ENCODE assay signal across 1 cellular context in the genomic region with DNA sequence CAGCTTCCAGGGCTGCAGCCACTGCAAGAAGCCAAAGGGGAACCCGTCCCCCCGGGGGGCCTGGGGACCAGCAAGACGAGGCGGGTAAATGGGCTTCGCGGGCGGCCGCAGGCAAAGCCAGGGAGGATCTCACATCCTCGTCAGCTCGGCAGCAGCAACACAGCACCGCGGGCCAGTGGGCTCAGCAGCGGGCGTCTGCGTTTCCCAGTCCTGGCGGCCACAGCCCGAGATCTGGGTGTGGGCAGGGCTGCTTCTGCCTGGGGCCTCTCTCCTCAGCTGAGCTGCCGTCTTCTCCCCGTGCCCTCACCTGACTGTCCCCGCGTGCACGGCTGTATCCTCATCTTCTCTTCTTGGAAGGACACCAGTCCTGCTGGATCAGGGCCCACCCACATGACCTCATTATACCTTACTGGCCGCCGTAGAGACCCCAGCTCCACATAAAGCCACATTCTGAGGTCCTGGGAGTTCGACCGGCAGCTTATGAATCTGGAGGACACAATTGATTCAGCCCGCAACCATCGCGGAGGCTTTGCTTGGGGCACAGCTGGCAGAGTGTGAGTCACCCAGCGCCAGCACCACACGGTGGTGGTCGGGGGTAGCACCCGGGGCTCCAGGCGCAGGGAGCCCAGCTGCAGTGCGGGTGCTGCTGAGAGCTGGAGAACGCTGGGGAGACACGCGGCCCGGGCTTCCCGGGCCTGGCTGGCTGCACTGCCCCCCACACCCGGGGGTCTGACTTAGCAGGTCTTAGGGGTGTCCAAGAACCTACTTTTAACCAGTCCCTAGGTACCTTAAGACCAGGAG.
TF ChIP-seq lines count a peak whose summit lies in the region.

No MANE protein-coding gene starts in this region.

TF ChIP-seq in GM23338, 12 proteins besides CTCF, POLR2A, EP300 and RAD21:
- TF ChIP-seq ZNF462 (CRISPR knock-in tag; IDR thresholded peaks at IDR 0.05) (no peak), NANOG (IDR thresholded peaks at IDR 0.05; ENCODE audit: borderline replicate concordance) (no peak), REST (IDR thresholded peaks at IDR 0.05; ENCODE audit: unreplicated experiment) (no peak), POLR2AphosphoS5 (IDR thresholded peaks at IDR 0.05; ENCODE audit: low read depth) (no peak), JUNB (IDR thresholded peaks at IDR 0.05; ENCODE audit: unreplicated experiment) (no peak), ZNF331 (CRISPR knock-in tag; IDR thresholded peaks at IDR 0.05; ENCODE audit: low read depth) (no peak), STAT1 (IDR thresholded peaks at IDR 0.05; ENCODE audit: unreplicated experiment) (no peak), EZH2 (IDR thresholded peaks at IDR 0.05; ENCODE audit: low read depth, unreplicated experiment) (no peak), CREB1 (CRISPR knock-in tag; IDR thresholded peaks at IDR 0.05; ENCODE audit: low read depth) (no peak)
- TF ChIP-seq, protein P1, sequence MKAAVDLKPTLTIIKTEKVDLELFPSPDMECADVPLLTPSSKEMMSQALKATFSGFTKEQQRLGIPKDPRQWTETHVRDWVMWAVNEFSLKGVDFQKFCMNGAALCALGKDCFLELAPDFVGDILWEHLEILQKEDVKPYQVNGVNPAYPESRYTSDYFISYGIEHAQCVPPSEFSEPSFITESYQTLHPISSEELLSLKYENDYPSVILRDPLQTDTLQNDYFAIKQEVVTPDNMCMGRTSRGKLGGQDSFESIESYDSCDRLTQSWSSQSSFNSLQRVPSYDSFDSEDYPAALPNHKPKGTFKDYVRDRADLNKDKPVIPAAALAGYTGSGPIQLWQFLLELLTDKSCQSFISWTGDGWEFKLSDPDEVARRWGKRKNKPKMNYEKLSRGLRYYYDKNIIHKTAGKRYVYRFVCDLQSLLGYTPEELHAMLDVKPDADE (IDR thresholded peaks at IDR 0.05), result no peak
